ENCODE assay signal across 8 cellular contexts in genomic region chr6:149925253-149925973, GRCh38. TPM values are rescaled to one million over a fixed set of nuclear protein-coding genes. Genes with fewer than 3 reads are reported as not detected.
DNase-seq lines count a peak whose midpoint lies in the region; ATAC-seq and TF ChIP-seq lines count a peak whose summit lies in the region.

No MANE protein-coding gene starts in this region.

- no peaks in the 10 kb centered on the region for H3K9me2 ChIP-seq in hepatocyte (replicated peaks; ENCODE audit: insufficient read depth)

- H3K36me3 ChIP-seq in hepatocyte (replicated peaks; ENCODE audit: insufficient read depth, low read depth) (no peaks in the 10 kb centered on the region), skeletal muscle tissue (ENCODE audit: control insufficient read depth in 3 of 3, insufficient read depth in 3 of 3, low read length in 3 of 3) (no peaks in the 10 kb centered on the region)

- H3K27me3 ChIP-seq in hepatocyte (peaks cover 57% of the 10 kb centered on the region), skeletal muscle tissue (ENCODE audit: control insufficient read depth in 3 of 3, insufficient read depth in 3 of 3, low read length in 3 of 3) (peaks cover 10 to 49% (median 11%) of the 10 kb centered on the region in 3 donors)

- H3K4me3 ChIP-seq in HFF-Myc (replicated peaks; ENCODE audit: low read depth, low read length) (peak overlapping the region; percentile 45), hepatocyte (peak overlapping the region; percentile 49), skeletal muscle tissue (ENCODE audit: low read length in 3 of 3) (peak overlapping the region; percentile 65 to 79 (median 74))

- H3K79me2 ChIP-seq in hepatocyte: no peaks in the 10 kb centered on the region

- peak overlapping the region; percentile 33 to 72 (median 64) for H3K9ac ChIP-seq in skeletal muscle tissue (ENCODE audit: low read depth in 1 of 3, low read length in 3 of 3)

- H3K27me3 Mint-ChIP-seq in activated CD4-positive, alpha-beta memory T cell treated with anti-CD3 and anti-CD28 coated beads, Interleukin-2, amount 10 ng/mL, durations not matched to agents 7 days and 5 days: peaks cover 85% of the 10 kb centered on the region
- peaks cover 86% of the 10 kb centered on the region for H3K27me3 Mint-ChIP-seq in activated T-helper 1 cell treated with anti-CD3 and anti-CD28 coated beads, Interleukin-12 subunit alpha, Interleukin-12 subunit beta, Interleukin-2, Interleukin-4 antibody, amounts not matched to agents 30 ng/mL and 10 ng/mL and 1 ng/mL, durations not matched to agents 14 hours and 24 hours and 36 hours (ENCODE audit: insufficient read depth)

- CTCF ChIA-PET in activated CD4-positive, alpha-beta memory T cell treated with anti-CD3 and anti-CD28 coated beads, Interleukin-2, amount 10 ng/mL, durations not matched to agents 7 days and 5 days (lab: Charles Lee): interaction anchor here (1.0 to 2.5 kb wide), 6 partner anchors 82 to 104 kb away, joined by 3 to 18 read pairs (median 6); no protein-coding TSS in a partner anchor

- no peaks in the 10 kb centered on the region for H3K9me3 Mint-ChIP-seq in activated CD4-positive, alpha-beta memory T cell treated with anti-CD3 and anti-CD28 coated beads, Interleukin-2, amount 10 ng/mL, durations not matched to agents 7 days and 5 days
- no peaks in the 10 kb centered on the region for H3K9me3 Mint-ChIP-seq in activated T-helper 1 cell treated with anti-CD3 and anti-CD28 coated beads, Interleukin-12 subunit alpha, Interleukin-12 subunit beta, Interleukin-2, Interleukin-4 antibody, amounts not matched to agents 30 ng/mL and 10 ng/mL and 1 ng/mL, durations not matched to agents 14 hours and 24 hours and 36 hours

- H3K9me3 ChIP-seq in hepatocyte (ENCODE audit: low read depth) (no peaks in the 10 kb centered on the region), skeletal muscle tissue (ENCODE audit: control insufficient read depth in 3 of 3, low read length in 3 of 3) (no peaks in the 10 kb centered on the region)

- 13% methylated on average over 29 of the region's 34 CpGs for WGBS in hepatocyte (ENCODE audit: low lambda C conversion rate, missing lambda C conversion rate)

- intact Hi-C loops in activated T-helper 1 cell treated with anti-CD3 and anti-CD28 coated beads, Interleukin-12 subunit alpha, Interleukin-12 subunit beta, Interleukin-2, Interleukin-4 antibody, amounts not matched to agents 30 ng/mL and 10 ng/mL and 1 ng/mL, durations not matched to agents 14 hours and 24 hours and 36 hours (cut with micrococcal nuclease): no loop called here

- peaks cover 6% of the 10 kb centered on the region for H3K4me1 ChIP-seq in hepatocyte (ENCODE audit: insufficient read depth)
- H3K4me1 ChIP-seq in skeletal muscle tissue (ENCODE audit: control insufficient read depth in 3 of 3, insufficient read depth in 3 of 3, low read length in 3 of 3): peaks cover 20 to 28% (median 25%) of the 10 kb centered on the region in 3 donors

- POLR2A ChIA-PET in activated CD4-positive, alpha-beta memory T cell treated with anti-CD3 and anti-CD28 coated beads, Interleukin-2, amount 10 ng/mL, durations not matched to agents 7 days and 5 days (lab: Charles Lee): no interaction called here

- H3K27ac ChIP-seq in hepatocyte (no peak overlapping the region), skeletal muscle tissue (ENCODE audit: low read depth, low read length) (no peak overlapping the region)

- H3K4me3 Mint-ChIP-seq in activated CD4-positive, alpha-beta memory T cell treated with anti-CD3 and anti-CD28 coated beads, Interleukin-2, amount 10 ng/mL, durations not matched to agents 7 days and 5 days: peak overlapping the region; percentile 51
- H3K4me3 Mint-ChIP-seq in activated T-helper 1 cell treated with anti-CD3 and anti-CD28 coated beads, Interleukin-12 subunit alpha, Interleukin-12 subunit beta, Interleukin-2, Interleukin-4 antibody, amounts not matched to agents 30 ng/mL and 10 ng/mL and 1 ng/mL, durations not matched to agents 14 hours and 24 hours and 36 hours: no peak overlapping the region

- H2AFZ ChIP-seq in hepatocyte: peak overlapping the region; percentile 87

- no peak for ATAC-seq in GM19351 (IDR thresholded peaks at IDR 0.05; ENCODE audit: unreplicated experiment)

- no peak for DNase-seq in HFF-Myc (ENCODE audit: extremely low read depth, low read depth)
- DNase-seq in activated CD4-positive, alpha-beta memory T cell treated with anti-CD3 and anti-CD28 coated beads, Interleukin-2, amount 10 ng/mL, durations not matched to agents 7 days and 5 days: no peak
- DNase-seq in hepatocyte (ENCODE audit: low spot score): peak; percentile 30
- DNase-seq in activated T-helper 1 cell treated with anti-CD3 and anti-CD28 coated beads, Interleukin-12 subunit alpha, Interleukin-12 subunit beta, Interleukin-2, Interleukin-4 antibody, amounts not matched to agents 30 ng/mL and 10 ng/mL and 1 ng/mL, durations not matched to agents 14 hours and 24 hours and 36 hours (ENCODE audit: low spot score): no peak
- no peak for DNase-seq in NCI-H1436 (lab: John Stamatoyannopoulos, UW)
- no peak for DNase-seq in RKO (ENCODE audit: low spot score)

- peaks cover 35% of the 10 kb centered on the region for H3K4me1 Mint-ChIP-seq in activated CD4-positive, alpha-beta memory T cell treated with anti-CD3 and anti-CD28 coated beads, Interleukin-2, amount 10 ng/mL, durations not matched to agents 7 days and 5 days
- H3K4me1 Mint-ChIP-seq in activated T-helper 1 cell treated with anti-CD3 and anti-CD28 coated beads, Interleukin-12 subunit alpha, Interleukin-12 subunit beta, Interleukin-2, Interleukin-4 antibody, amounts not matched to agents 30 ng/mL and 10 ng/mL and 1 ng/mL, durations not matched to agents 14 hours and 24 hours and 36 hours (ENCODE audit: low read depth): peaks cover 15% of the 10 kb centered on the region

- no peaks in the 10 kb centered on the region for H4K20me1 ChIP-seq in hepatocyte (ENCODE audit: insufficient read depth, poor library complexity, severe bottlenecking)

- H3K4me2 ChIP-seq in hepatocyte: peak overlapping the region; percentile 96

- H3K27ac Mint-ChIP-seq in activated CD4-positive, alpha-beta memory T cell treated with anti-CD3 and anti-CD28 coated beads, Interleukin-2, amount 10 ng/mL, durations not matched to agents 7 days and 5 days: no peak overlapping the region
- no peak overlapping the region for H3K27ac Mint-ChIP-seq in activated T-helper 1 cell treated with anti-CD3 and anti-CD28 coated beads, Interleukin-12 subunit alpha, Interleukin-12 subunit beta, Interleukin-2, Interleukin-4 antibody, amounts not matched to agents 30 ng/mL and 10 ng/mL and 1 ng/mL, durations not matched to agents 14 hours and 24 hours and 36 hours

- no peaks in the 10 kb centered on the region for H3K36me3 Mint-ChIP-seq in activated CD4-positive, alpha-beta memory T cell treated with anti-CD3 and anti-CD28 coated beads, Interleukin-2, amount 10 ng/mL, durations not matched to agents 7 days and 5 days (ENCODE audit: low read depth)
- H3K36me3 Mint-ChIP-seq in activated T-helper 1 cell treated with anti-CD3 and anti-CD28 coated beads, Interleukin-12 subunit alpha, Interleukin-12 subunit beta, Interleukin-2, Interleukin-4 antibody, amounts not matched to agents 30 ng/mL and 10 ng/mL and 1 ng/mL, durations not matched to agents 14 hours and 24 hours and 36 hours (ENCODE audit: low read depth): no peaks in the 10 kb centered on the region

- TF ChIP-seq CTCF in HFF-Myc (IDR thresholded peaks at IDR 0.05; ENCODE audit: low read depth, low read length, missing control alignments) (no peak), hepatocyte (IDR thresholded peaks at IDR 0.05; ENCODE audit: poor library complexity) (no peak)

RNA-seq across cellular contexts. Expression of gene RAET1G, which starts 2.5 kb away (rescaled TPM):
- not detected for total RNA-seq in activated CD4-positive, alpha-beta memory T cell treated with anti-CD3 and anti-CD28 coated beads, Interleukin-2, amount 10 ng/mL, durations not matched to agents 7 days and 5 days
- total RNA-seq in hepatocyte (1.5 TPM in 1 of 2 replicates, not detected in the other), skeletal muscle tissue (not detected)
- polyA plus RNA-seq in hepatocyte: 0.31 and 4.0 TPM in 2 replicates
- total RNA-seq in activated T-helper 1 cell treated with anti-CD3 and anti-CD28 coated beads, Interleukin-12 subunit alpha, Interleukin-12 subunit beta, Interleukin-2, Interleukin-4 antibody, amounts not matched to agents 30 ng/mL and 10 ng/mL and 1 ng/mL, durations not matched to agents 14 hours and 24 hours and 36 hours: 0.18 TPM in 1 of 2 replicates, not detected in the other

RNA-seq across cellular contexts. Expression of gene ULBP2, which starts 16.4 kb away (rescaled TPM):
- total RNA-seq in activated CD4-positive, alpha-beta memory T cell treated with anti-CD3 and anti-CD28 coated beads, Interleukin-2, amount 10 ng/mL, durations not matched to agents 7 days and 5 days: 1 to 10 TPM; 1.5 to 1.8 TPM
- 0.10 and 1.1 TPM in 2 replicates for total RNA-seq in hepatocyte
- 0.15 and 1.9 TPM in 2 replicates for polyA plus RNA-seq in hepatocyte
- total RNA-seq in skeletal muscle tissue: not detected
- 0.32 and 0.65 TPM in 2 replicates for total RNA-seq in activated T-helper 1 cell treated with anti-CD3 and anti-CD28 coated beads, Interleukin-12 subunit alpha, Interleukin-12 subunit beta, Interleukin-2, Interleukin-4 antibody, amounts not matched to agents 30 ng/mL and 10 ng/mL and 1 ng/mL, durations not matched to agents 14 hours and 24 hours and 36 hours

RNA-seq across cellular contexts. Expression of gene RAET1E, which starts 27.5 kb away (rescaled TPM):
- not detected for total RNA-seq in activated CD4-positive, alpha-beta memory T cell treated with anti-CD3 and anti-CD28 coated beads, Interleukin-2, amount 10 ng/mL, durations not matched to agents 7 days and 5 days
- total RNA-seq in hepatocyte (0.28 TPM in 1 of 2 replicates, not detected in the other), skeletal muscle tissue (1.0 TPM)
- 0.44 TPM in 1 of 2 replicates, not detected in the other for polyA plus RNA-seq in hepatocyte
- not detected in 2 replicates for total RNA-seq in activated T-helper 1 cell treated with anti-CD3 and anti-CD28 coated beads, Interleukin-12 subunit alpha, Interleukin-12 subunit beta, Interleukin-2, Interleukin-4 antibody, amounts not matched to agents 30 ng/mL and 10 ng/mL and 1 ng/mL, durations not matched to agents 14 hours and 24 hours and 36 hours

RNA-seq across cellular contexts. Expression of gene ULBP1, which starts 38.3 kb away (rescaled TPM):
- total RNA-seq in activated CD4-positive, alpha-beta memory T cell treated with anti-CD3 and anti-CD28 coated beads, Interleukin-2, amount 10 ng/mL, durations not matched to agents 7 days and 5 days: 1 to 10 TPM; 2.1 to 2.3 TPM
- total RNA-seq in hepatocyte: 0.27 and 0.28 TPM in 2 replicates
- polyA plus RNA-seq in hepatocyte: 0.27 TPM in 1 of 2 replicates, not detected in the other
- total RNA-seq in skeletal muscle tissue: not detected
- total RNA-seq in activated T-helper 1 cell treated with anti-CD3 and anti-CD28 coated beads, Interleukin-12 subunit alpha, Interleukin-12 subunit beta, Interleukin-2, Interleukin-4 antibody, amounts not matched to agents 30 ng/mL and 10 ng/mL and 1 ng/mL, durations not matched to agents 14 hours and 24 hours and 36 hours: 0.91 and 0.99 TPM in 2 replicates
